13 cellular contexts compared by ENCODE assay signal in genomic region chr1:2259668-2260392, GRCh38. TPM values are rescaled to one million over a fixed set of nuclear protein-coding genes. Genes with fewer than 3 reads are reported as not detected.
DNase-seq lines count a peak whose midpoint lies in the region; ATAC-seq and TF ChIP-seq lines count a peak whose summit lies in the region.
"Had no signal": no experiment of that assay in that cellular context is flagged by ENCODE, and none has a peak within 500 bp of the region (broad histone marks: within the 10 kb centered on the region; RNA-seq: fewer than 3 reads in every experiment).

No MANE protein-coding gene starts in this region.

- no peak for TF ChIP-seq POLR2A in esophagus muscularis mucosa (IDR thresholded peaks at IDR 0.05; ENCODE audit: low read depth)

- no peak overlapping the region for H2AFZ ChIP-seq in Karpas-422 (ENCODE audit: low read length)

- H3K9me3 ChIP-seq in Panc1 (ENCODE audit: control insufficient read depth, insufficient read depth, low read depth, low read length), result no peaks in the 10 kb centered on the region; the same call in 1 of the 2 replicates
- peaks cover 0 to 5% (median 0%) of the 10 kb centered on the region in 4 donors for H3K9me3 ChIP-seq in esophagus muscularis mucosa
- peaks cover 7% of the 10 kb centered on the region for H3K9me3 ChIP-seq in Karpas-422 (ENCODE audit: low read length)

- TF ChIP-seq CTCF in Panc1 (IDR thresholded peaks at IDR 0.05) (no peak), esophagus muscularis mucosa (IDR thresholded peaks at IDR 0.05) (no peak), osteocyte (IDR thresholded peaks at IDR 0.05) (no peak), Calu3 (IDR thresholded peaks at IDR 0.05; ENCODE audit: unreplicated experiment) (no peak)

- 72% methylated on average over 28 of the region's 28 CpGs for WGBS in esophagus muscularis mucosa

- CTCF ChIA-PET in activated CD4-positive, alpha-beta T cell treated with anti-CD3 and anti-CD28 coated beads for 36 hours (lab: Charles Lee), result interaction anchor here (0.6 to 2.3 kb wide), 3 partner anchors 22 to 56 kb away, joined by 3 to 10 read pairs (median 3); no protein-coding TSS in a partner anchor
- CTCF ChIA-PET in activated CD4-positive, alpha-beta T cell treated with anti-CD3 and anti-CD28 coated beads, Interleukin-2, amount 10 ng/mL, durations not matched to agents 7 days and 5 days (lab: Charles Lee), result interaction anchor here (1.5 kb wide), 1 partner anchor 29 kb away, joined by 4 read pairs; no protein-coding TSS in a partner anchor
- CTCF ChIA-PET in Panc1 (lab: Charles Lee), result no interaction called here
- CTCF ChIA-PET in Calu3 (lab: Charles Lee), result no interaction called here

- no peaks in the 10 kb centered on the region for H3K79me2 ChIP-seq in Karpas-422 (ENCODE audit: low read length)

- no peaks in the 10 kb centered on the region for H3K27me3 ChIP-seq in Panc1 (ENCODE audit: control insufficient read depth, insufficient read depth, low read length)
- H3K27me3 ChIP-seq in esophagus muscularis mucosa, result no peaks in the 10 kb centered on the region
- no peaks in the 10 kb centered on the region for H3K27me3 ChIP-seq in Karpas-422 (ENCODE audit: low read length)

- no peaks in the 10 kb centered on the region for H3K9me2 ChIP-seq in Karpas-422 (replicated peaks; ENCODE audit: insufficient read depth, low read length)

- peaks cover 4% of the 10 kb centered on the region for H3K36me3 Mint-ChIP-seq in activated CD4-positive, alpha-beta T cell treated with anti-CD3 and anti-CD28 coated beads for 36 hours (ENCODE audit: low read depth)
- peaks cover 31% of the 10 kb centered on the region for H3K36me3 Mint-ChIP-seq in activated CD4-positive, alpha-beta T cell treated with anti-CD3 and anti-CD28 coated beads, Interleukin-2, amount 10 ng/mL, durations not matched to agents 7 days and 5 days (ENCODE audit: low read depth)
- no peaks in the 10 kb centered on the region for H3K36me3 Mint-ChIP-seq in osteocyte (ENCODE audit: unreplicated experiment)
- H3K36me3 Mint-ChIP-seq in Calu3 (ENCODE audit: insufficient read depth, unreplicated experiment), result no peaks in the 10 kb centered on the region

- peaks cover 16% of the 10 kb centered on the region for H3K4me1 ChIP-seq in Panc1 (ENCODE audit: control insufficient read depth, insufficient read depth, low read length)
- peaks cover 48 to 97% (median 91%) of the 10 kb centered on the region in 4 donors for H3K4me1 ChIP-seq in esophagus muscularis mucosa
- no peaks in the 10 kb centered on the region for H3K4me1 ChIP-seq in Karpas-422 (ENCODE audit: low read length)

- no peak overlapping the region for H3K4me3 Mint-ChIP-seq in activated CD4-positive, alpha-beta T cell treated with anti-CD3 and anti-CD28 coated beads for 36 hours
- H3K4me3 Mint-ChIP-seq in activated CD4-positive, alpha-beta T cell treated with anti-CD3 and anti-CD28 coated beads, Interleukin-2, amount 10 ng/mL, durations not matched to agents 7 days and 5 days, result no peak overlapping the region
- H3K4me3 Mint-ChIP-seq in osteocyte (ENCODE audit: unreplicated experiment) (no peak overlapping the region), Calu3 (ENCODE audit: low read depth, unreplicated experiment) (no peak overlapping the region)

- H3K9ac ChIP-seq in Karpas-422 (ENCODE audit: low read length), result no peak overlapping the region

- H3K4me3 ChIP-seq in Panc1 (ENCODE audit: low read depth in 2 of 2, low read length in 2 of 2) (no peak overlapping the region), esophagus muscularis mucosa (no peak overlapping the region), Karpas-422 (ENCODE audit: low read length) (no peak overlapping the region)

- H3K27me3 Mint-ChIP-seq in activated CD4-positive, alpha-beta T cell treated with anti-CD3 and anti-CD28 coated beads for 36 hours, result no peaks in the 10 kb centered on the region
- H3K27me3 Mint-ChIP-seq in activated CD4-positive, alpha-beta T cell treated with anti-CD3 and anti-CD28 coated beads, Interleukin-2, amount 10 ng/mL, durations not matched to agents 7 days and 5 days, result no peaks in the 10 kb centered on the region
- no peaks in the 10 kb centered on the region for H3K27me3 Mint-ChIP-seq in osteocyte (ENCODE audit: unreplicated experiment)
- no peaks in the 10 kb centered on the region for H3K27me3 Mint-ChIP-seq in Calu3 (ENCODE audit: unreplicated experiment)

- no peak for DNase-seq in activated CD4-positive, alpha-beta T cell treated with anti-CD3 and anti-CD28 coated beads for 36 hours
- DNase-seq in activated CD4-positive, alpha-beta T cell treated with anti-CD3 and anti-CD28 coated beads, Interleukin-2, amount 10 ng/mL, durations not matched to agents 7 days and 5 days, result no peak
- DNase-seq in Panc1 (ENCODE audit: low read depth, low spot score) (no peak), esophagus muscularis mucosa (ENCODE audit: extremely low spot score) (no peak), osteocyte (ENCODE audit: extremely low spot score, unreplicated experiment) (no peak), Calu3 (no peak), Karpas-422 (no peak), kidney tubule cell (ENCODE audit: low spot score) (no peak)
- DNase-seq: dermis blood vessel endothelial cell, foreskin fibroblast, H7, NCI-H146, NCI-H774 had no signal

- intact Hi-C loops in activated CD4-positive, alpha-beta T cell treated with anti-CD3 and anti-CD28 coated beads for 36 hours (cut with DNase I, micrococcal nuclease), result loop anchor here in 1 of 2 experiments (1.0 to 10.0 kb wide), 3 partner anchors 26 to 325 kb away; partner anchors contain the start of gene PRXL2B
- intact Hi-C loops in Panc1 (cut with micrococcal nuclease; ENCODE audit: unreplicated experiment), result no loop called here
- intact Hi-C loops in esophagus muscularis mucosa (cut with DNase I), result no loop called here
- intact Hi-C loops in Calu3 (cut with micrococcal nuclease; ENCODE audit: unreplicated experiment), result no loop called here

- TF ChIP-seq EP300 in esophagus muscularis mucosa (IDR thresholded peaks at IDR 0.05), result no peak

- H3K36me3 ChIP-seq in Panc1 (ENCODE audit: control insufficient read depth, insufficient read depth, low read length) (no peaks in the 10 kb centered on the region), esophagus muscularis mucosa (no peaks in the 10 kb centered on the region), Karpas-422 (ENCODE audit: insufficient read depth, low read length) (no peaks in the 10 kb centered on the region)

- in situ Hi-C loops in Panc1 (cut with HindIII; ENCODE audit: low pct_unique_long_range_greater_than_20kb, low sequenced_read_pairs), result no loop called here

- H3K27ac ChIP-seq in Panc1 (ENCODE audit: low read length) (no peak overlapping the region), esophagus muscularis mucosa (replicated peaks in 1 of 4) (peak overlapping the region in 3 of 4 donors; percentile 20 to 73 (median 39)), Karpas-422 (ENCODE audit: low read length) (no peak overlapping the region)

- ATAC-seq in activated CD4-positive, alpha-beta T cell treated with anti-CD3 and anti-CD28 coated beads for 36 hours, result no peak
- no peak for ATAC-seq in Panc1

- peak overlapping the region; percentile 39 for H3K27ac Mint-ChIP-seq in activated CD4-positive, alpha-beta T cell treated with anti-CD3 and anti-CD28 coated beads for 36 hours
- H3K27ac Mint-ChIP-seq in activated CD4-positive, alpha-beta T cell treated with anti-CD3 and anti-CD28 coated beads, Interleukin-2, amount 10 ng/mL, durations not matched to agents 7 days and 5 days, result no peak overlapping the region
- peak overlapping the region; percentile 38 for H3K27ac Mint-ChIP-seq in osteocyte (ENCODE audit: unreplicated experiment)
- no peak overlapping the region for H3K27ac Mint-ChIP-seq in Calu3 (ENCODE audit: unreplicated experiment)

- H3K9me3 Mint-ChIP-seq in activated CD4-positive, alpha-beta T cell treated with anti-CD3 and anti-CD28 coated beads for 36 hours (ENCODE audit: low read depth), result peaks cover 3% of the 10 kb centered on the region
- H3K9me3 Mint-ChIP-seq in activated CD4-positive, alpha-beta T cell treated with anti-CD3 and anti-CD28 coated beads, Interleukin-2, amount 10 ng/mL, durations not matched to agents 7 days and 5 days, result peaks cover 6% of the 10 kb centered on the region
- H3K9me3 Mint-ChIP-seq in osteocyte (ENCODE audit: unreplicated experiment), result no peaks in the 10 kb centered on the region
- no peaks in the 10 kb centered on the region for H3K9me3 Mint-ChIP-seq in Calu3 (ENCODE audit: low read depth, unreplicated experiment)

- POLR2A ChIA-PET in activated CD4-positive, alpha-beta T cell treated with anti-CD3 and anti-CD28 coated beads for 36 hours (lab: Charles Lee), result interaction anchor here (0.6 kb wide), 1 partner anchor 40 kb away, joined by 3 read pairs; no protein-coding TSS in a partner anchor
- POLR2A ChIA-PET in activated CD4-positive, alpha-beta T cell treated with anti-CD3 and anti-CD28 coated beads, Interleukin-2, amount 10 ng/mL, durations not matched to agents 7 days and 5 days (lab: Charles Lee), result no interaction called here
- POLR2A ChIA-PET in Panc1 (lab: Charles Lee), result no interaction called here

- H3K4me1 Mint-ChIP-seq in activated CD4-positive, alpha-beta T cell treated with anti-CD3 and anti-CD28 coated beads for 36 hours, result peaks cover 53% of the 10 kb centered on the region
- peaks cover 44% of the 10 kb centered on the region for H3K4me1 Mint-ChIP-seq in activated CD4-positive, alpha-beta T cell treated with anti-CD3 and anti-CD28 coated beads, Interleukin-2, amount 10 ng/mL, durations not matched to agents 7 days and 5 days
- peaks cover 37% of the 10 kb centered on the region for H3K4me1 Mint-ChIP-seq in osteocyte (ENCODE audit: unreplicated experiment)
- H3K4me1 Mint-ChIP-seq in Calu3 (ENCODE audit: low read depth, unreplicated experiment), result peaks cover 8% of the 10 kb centered on the region

- peaks cover 15% of the 10 kb centered on the region for H4K20me1 ChIP-seq in Karpas-422 (ENCODE audit: insufficient read depth, low read depth, low read length)

- H3K4me2 ChIP-seq in Karpas-422 (ENCODE audit: low read depth, low read length, poor library complexity, severe bottlenecking), result no peak overlapping the region

- BruUV-seq in Panc1 (replicated peaks; lab: Mats Ljungman, UMichigan) (TSS peak; percentile 22), Calu3 (replicated peaks; lab: Mats Ljungman, UMichigan) (no TSS peak)

RNA-seq across cellular contexts. Expression of gene SKI, which starts 31.7 kb away (rescaled TPM):
- 10 to 100 TPM; 28.7 to 34.0 TPM for total RNA-seq in activated CD4-positive, alpha-beta T cell treated with anti-CD3 and anti-CD28 coated beads for 36 hours
- 10 to 100 TPM; 60.7 to 62.0 TPM for total RNA-seq in activated CD4-positive, alpha-beta T cell treated with anti-CD3 and anti-CD28 coated beads, Interleukin-2, amount 10 ng/mL, durations not matched to agents 7 days and 5 days
- 63.2 TPM for total RNA-seq in Panc1 (2021; ENCODE audit: unreplicated experiment)
- 35.0 TPM for polyA plus RNA-seq in Panc1 (2012; ENCODE audit: insufficient read length)
- 100 to 1,000 TPM in 2 of 4 donors, 10 to 100 TPM in 2; 70.1 to 190 (median 124) TPM for total RNA-seq in esophagus muscularis mucosa
- 131 and 132 TPM in 2 replicates for total RNA-seq in osteocyte
- total RNA-seq in Calu3 (2022), result 32.8 and 33.8 TPM in 2 replicates
- 1.7 and 2.4 TPM in 2 replicates for total RNA-seq in Karpas-422 (2014; rRNA removed; shearing (Covaris generic); ENCODE audit: low replicate concordance)

Comparison
In these comparisons a context has a peak if more than half of its experiments do, and no peak if none do; other contexts are left out.
1. H3K27ac Mint-ChIP-seq: peak in activated CD4-positive, alpha-beta T cell treated with anti-CD3 and anti-CD28 coated beads for 36 hours (single experiment) and osteocyte (single experiment); none in activated CD4-positive, alpha-beta T cell treated with anti-CD3 and anti-CD28 coated beads, Interleukin-2, amount 10 ng/mL, durations not matched to agents 7 days and 5 days (single experiment) and Calu3 (single experiment).
2. H3K27ac ChIP-seq: peak in esophagus muscularis mucosa (3 of 4); none in Panc1 (single experiment) and Karpas-422 (single experiment).
3. CTCF ChIA-PET loops: an anchor here in activated CD4-positive, alpha-beta T cell treated with anti-CD3 and anti-CD28 coated beads for 36 hours (0.6 to 2.3 kb wide) and activated CD4-positive, alpha-beta T cell treated with anti-CD3 and anti-CD28 coated beads, Interleukin-2, amount 10 ng/mL, durations not matched to agents 7 days and 5 days (1.5 kb wide); none called in Panc1 and Calu3.